ENCODE assay signal across 8 cellular contexts in genomic region chr1:152048641-152048970, GRCh38. TPM values are rescaled to one million over a fixed set of nuclear protein-coding genes. Genes with fewer than 3 reads are reported as not detected.
A peak's percentile ranks its signal among the peaks of the same experiment; 100 is the strongest.
DNase-seq lines count a peak whose midpoint lies in the region; ATAC-seq, FAIRE-seq and TF ChIP-seq lines count a peak whose summit lies in the region.

No MANE protein-coding gene starts in this region.

- H3K36me3 Mint-ChIP-seq in central memory CD8-positive, alpha-beta T cell (ENCODE audit: insufficient read depth) = peaks cover 10% of the 10 kb centered on the region
- no peaks in the 10 kb centered on the region for H3K36me3 Mint-ChIP-seq in naive thymus-derived CD8-positive, alpha-beta T cell

- no peak for TF ChIP-seq POLR2A in A549 (IDR thresholded peaks at IDR 0.05; ENCODE audit: low read length)

- H3K27me3 ChIP-seq in HUES64 (ENCODE audit: insufficient read depth, low read length) = 0 out of 2 replicates have a peak, but pooled peaks cover 8% of the 10 kb centered on the region

- peaks cover 45% of the 10 kb centered on the region for H3K4me1 ChIP-seq in A549
- H3K4me1 ChIP-seq in HUES64 (ENCODE audit: insufficient read depth, low read length) = peaks cover 34% of the 10 kb centered on the region

- H3K27ac Mint-ChIP-seq in central memory CD8-positive, alpha-beta T cell (ENCODE audit: low read depth) = peak overlapping the region; percentile 95
- peak overlapping the region; percentile 96 to 99 (median 98) for H3K27ac Mint-ChIP-seq in naive thymus-derived CD8-positive, alpha-beta T cell

- POLR2A ChIA-PET in A549 (lab: Yijun Ruan, JAX) = interaction anchor here (0.7 to 3.4 kb wide), 15 partner anchors 10 to 138 kb away, joined by 3 to 118 read pairs (median 6); partner anchors contain the start of gene S100A11
- POLR2A ChIA-PET in naive thymus-derived CD8-positive, alpha-beta T cell (lab: Charles Lee) = interaction anchor here (0.6 to 7.6 kb wide), 6 partner anchors 13 to 1604 kb away, joined by 3 to 112 read pairs (median 6); partner anchors contain the start of gene S100A11

- H3K36me3 ChIP-seq in HUES64 (ENCODE audit: insufficient read depth, low read length) = no peaks in the 10 kb centered on the region

- no peak; a peak in 1 of 5 replicates for TF ChIP-seq EP300 in A549 (IDR thresholded peaks at IDR 0.05)

- DNase-seq in A549 (ENCODE audit: low read depth in 1 of 2, low spot score in 1 of 2) = no peak
- DNase-seq in central memory CD8-positive, alpha-beta T cell (ENCODE audit: low spot score in 2 of 2) = no peak
- DNase-seq in naive thymus-derived CD8-positive, alpha-beta T cell = no peak
- no peak for DNase-seq in epidermal melanocyte (ENCODE audit: insufficient read length, low spot score)
- DNase-seq in NCI-H82 treated with DMSO at 0.1 percent for 48 hours (lab: John Stamatoyannopoulos, UW; ENCODE audit: unreplicated experiment) = no peak
- DNase-seq in ecto neural progenitor cell (ENCODE audit: low spot score) = no peak

- TF ChIP-seq RAD21 in A549 (conservative IDR thresholded peaks at IDR 0.05 in 1 of 2, IDR thresholded peaks at IDR 0.05 in 1 of 2) = no peak

- WGBS in A549 (ENCODE audit: missing lambda C conversion rate) = 0% methylated on average over 3 of the region's 3 CpGs
- WGBS in HUES64 = 17% methylated on average over 2 of the region's 3 CpGs

- H3K4me3 ChIP-seq in A549 (0 out of 3 replicates have a peak overlapping the region, but pooled peaks have one; percentile 8), HUES64 (ENCODE audit: low read length) (peak overlapping the region; percentile 32)

- no peaks in the 10 kb centered on the region for H3K9me3 Mint-ChIP-seq in central memory CD8-positive, alpha-beta T cell
- H3K9me3 Mint-ChIP-seq in naive thymus-derived CD8-positive, alpha-beta T cell = no peaks in the 10 kb centered on the region

- H3K9ac ChIP-seq in HUES64 (ENCODE audit: low read depth, low read length) = peak overlapping the region; percentile 58; the same call in 1 of the 2 replicates

- FAIRE-seq in A549 (lab: Jason Lieb, UNC) = no peak

- H3K4me3 Mint-ChIP-seq in central memory CD8-positive, alpha-beta T cell = peak overlapping the region; percentile 69
- H3K4me3 Mint-ChIP-seq in naive thymus-derived CD8-positive, alpha-beta T cell = peak overlapping the region in 9 of 10 donors; percentile 65 to 88 (median 82)

- H3K4me2 ChIP-seq in A549 = peak overlapping the region; percentile 94

- peaks cover 11% of the 10 kb centered on the region for H3K27me3 Mint-ChIP-seq in central memory CD8-positive, alpha-beta T cell
- peaks cover 0 to 6% (median 2%) of the 10 kb centered on the region in 5 donors for H3K27me3 Mint-ChIP-seq in naive thymus-derived CD8-positive, alpha-beta T cell

- ATAC-seq in A549 (no peak), HG03442 (IDR thresholded peaks at IDR 0.05; ENCODE audit: unreplicated experiment) (no peak)
- ATAC-seq in central memory CD8-positive, alpha-beta T cell (replicated peaks; ENCODE audit: extremely low read depth, poor library complexity, severe bottlenecking) = no peak
- no peak for ATAC-seq in naive thymus-derived CD8-positive, alpha-beta T cell

- peaks cover 18% of the 10 kb centered on the region for H3K4me1 Mint-ChIP-seq in central memory CD8-positive, alpha-beta T cell
- peaks cover 15 to 53% (median 31%) of the 10 kb centered on the region in 4 donors for H3K4me1 Mint-ChIP-seq in naive thymus-derived CD8-positive, alpha-beta T cell

- peaks cover 10% of the 10 kb centered on the region for H3K9me3 ChIP-seq in A549
- no peaks in the 10 kb centered on the region for H3K9me3 ChIP-seq in HUES64 (ENCODE audit: insufficient read depth, low read depth, low read length)

- CTCF ChIA-PET in A549 (lab: Yijun Ruan, JAX) = interaction anchor here (0.6 to 14.0 kb wide), 18 partner anchors 9 to 1358 kb away, joined by 3 to 231 read pairs (median 4); partner anchors contain the start of gene S100A11

- TF ChIP-seq CTCF in A549 (IDR thresholded peaks at IDR 0.05) = no peak

- peak overlapping the region; percentile 95 to 96 for H3K27ac ChIP-seq in A549
- peak overlapping the region; percentile 85 for H3K27ac ChIP-seq in HUES64 (ENCODE audit: low read depth, low read length)

TF ChIP-seq in A549, 52 proteins besides CTCF, POLR2A, EP300 and RAD21:
- TF ChIP-seq ZSCAN20 (CRISPR knock-in tag; IDR thresholded peaks at IDR 0.05) (no peak), JUN (IDR thresholded peaks at IDR 0.05) (0 out of 5 replicates have a peak, but pooled peaks of 1 of the 2 experiments have one; percentile 3), JUNB (IDR thresholded peaks at IDR 0.05) (no peak), USF2 (IDR thresholded peaks at IDR 0.05) (peak; percentile 63), BCL3 (IDR thresholded peaks at IDR 0.05) (0 out of 3 replicates have a peak, but pooled peaks have one; percentile 32)

RNA-seq across cellular contexts. Expression of gene S100A11, which starts 11.8 kb away (rescaled TPM):
- polyA plus RNA-seq in A549 (2011; rRNA removed) (671 and 1,155 TPM in 2 replicates), A549 (2017; fragmentation: RNase III; extraction: RNeasy Plus Mini Kit Qiagen cat#74134 plus additional on column Dnase treatment) (1,442 to 1,531 TPM (median 1,500 TPM) in 3 replicates)
- polyA plus RNA-seq in A549 (2012; cell fraction: cytosol; rRNA removed) = 1,193 and 1,223 TPM in 2 replicates
- polyA plus RNA-seq in A549 (2012; cell fraction: nucleus; rRNA removed) = 334 and 440 TPM in 2 replicates
- polyA minus RNA-seq in A549 (2011; rRNA and poly(A)+ RNA removed) = 584 and 703 TPM in 2 replicates
- 260 TPM for polyA plus RNA-seq in HUES64 (2013, experiment 1 of 2)
- 289 TPM for polyA plus RNA-seq in HUES64 (2013, experiment 2 of 2)
- 10 to 100 TPM; 88.6 to 95.4 TPM for total RNA-seq in naive thymus-derived CD8-positive, alpha-beta T cell
- 100 to 1,000 TPM in 1 of 3 donors, 10 to 100 TPM in 2; 62.0 to 124 (median 74.6) TPM for polyA plus RNA-seq in naive thymus-derived CD8-positive, alpha-beta T cell

RNA-seq across cellular contexts. Expression of gene TCHHL1, which starts 40.3 kb away (rescaled TPM):
- not detected in 2 replicates for polyA plus RNA-seq in A549 (2011; rRNA removed)
- polyA plus RNA-seq in A549 (2012; cell fraction: cytosol; rRNA removed) = not detected in 2 replicates
- polyA plus RNA-seq in A549 (2012; cell fraction: nucleus; rRNA removed) = not detected in 2 replicates
- polyA plus RNA-seq in A549 (2017; fragmentation: RNase III; extraction: RNeasy Plus Mini Kit Qiagen cat#74134 plus additional on column Dnase treatment) = not detected in 3 replicates
- not detected in 2 replicates for polyA minus RNA-seq in A549 (2011; rRNA and poly(A)+ RNA removed)
- polyA plus RNA-seq in HUES64 (2013, experiment 1 of 2) = not detected
- not detected for polyA plus RNA-seq in HUES64 (2013, experiment 2 of 2)
- not detected for total RNA-seq in naive thymus-derived CD8-positive, alpha-beta T cell
- polyA plus RNA-seq in naive thymus-derived CD8-positive, alpha-beta T cell = not detected

RNA-seq across cellular contexts. Expression of gene S100A10, which starts 54.9 kb away (rescaled TPM):
- polyA plus RNA-seq in A549 (2011; rRNA removed) = 505 and 515 TPM in 2 replicates
- polyA plus RNA-seq in A549 (2012; cell fraction: cytosol; rRNA removed) = 323 and 344 TPM in 2 replicates
- polyA plus RNA-seq in A549 (2012; cell fraction: nucleus; rRNA removed) = 72.0 and 86.0 TPM in 2 replicates
- 2,059 to 2,476 TPM (median 2,077 TPM) in 3 replicates for polyA plus RNA-seq in A549 (2017; fragmentation: RNase III; extraction: RNeasy Plus Mini Kit Qiagen cat#74134 plus additional on column Dnase treatment)
- 228 and 259 TPM in 2 replicates for polyA minus RNA-seq in A549 (2011; rRNA and poly(A)+ RNA removed)
- 105 TPM for polyA plus RNA-seq in HUES64 (2013, experiment 1 of 2)
- 117 TPM for polyA plus RNA-seq in HUES64 (2013, experiment 2 of 2)
- 100 to 1,000 TPM; 198 to 212 TPM for total RNA-seq in naive thymus-derived CD8-positive, alpha-beta T cell
- polyA plus RNA-seq in naive thymus-derived CD8-positive, alpha-beta T cell = 100 to 1,000 TPM; 629 to 783 (median 630) TPM
